In the genomic region with DNA sequence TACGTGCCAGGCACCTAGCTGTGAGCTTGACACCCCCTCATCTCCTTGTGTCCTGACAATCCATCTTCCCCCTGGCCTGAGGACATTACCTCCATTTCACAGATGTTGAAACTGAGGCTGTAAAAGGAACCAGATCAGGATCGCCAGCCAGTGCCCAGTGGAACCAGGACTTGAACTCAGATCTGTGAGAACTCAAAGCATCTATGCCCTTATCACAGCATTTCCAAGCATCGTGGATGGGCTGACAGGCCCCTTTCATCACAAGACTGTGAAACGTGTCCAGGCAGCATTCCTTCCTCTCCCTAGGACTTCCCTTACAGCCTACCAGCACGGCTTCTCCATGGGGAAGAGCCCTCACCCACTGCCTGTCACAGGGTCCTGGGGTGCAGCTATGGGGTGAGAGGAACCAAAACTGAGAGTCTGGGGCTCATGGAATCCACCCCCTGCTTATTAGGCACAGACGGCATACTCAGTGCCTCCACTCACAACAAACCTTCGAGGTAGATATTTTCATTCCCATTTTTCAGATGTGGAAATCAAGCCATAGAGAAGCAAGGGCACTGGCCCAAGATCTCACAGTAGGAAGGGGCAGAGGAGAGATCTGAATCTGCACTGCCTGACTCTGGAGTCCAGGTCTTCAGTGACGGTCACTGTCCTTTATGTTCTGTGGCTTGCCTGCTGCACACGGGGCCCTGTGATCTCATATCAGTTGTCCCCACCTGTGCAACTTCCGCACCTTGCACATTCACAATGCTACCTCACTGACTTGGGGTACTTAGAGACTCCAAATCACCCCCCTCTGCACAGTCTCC, we compare ENCODE assay signal across 15 cellular contexts. TPM values are rescaled to one million over a fixed set of nuclear protein-coding genes. Genes with fewer than 3 reads are reported as not detected.
DNase-seq lines count a peak whose midpoint lies in the region; ATAC-seq and TF ChIP-seq lines count a peak whose summit lies in the region.
"Had no signal": no experiment of that assay in that cellular context is flagged by ENCODE, and none has a peak within 500 bp of the region (broad histone marks: within the 10 kb centered on the region; RNA-seq: fewer than 3 reads in every experiment).

No MANE protein-coding gene starts in this region.

- POLR2A ChIA-PET in CD4-positive, alpha-beta memory T cell (lab: Charles Lee; ENCODE audit: partially characterized antibody) = interaction anchor here (1.2 kb wide), 1 partner anchor 11 kb away, joined by 3 read pairs; no protein-coding TSS in a partner anchor
- POLR2A ChIA-PET in MCF 10A (lab: Yijun Ruan, JAX) = no interaction called here

- no peaks in the 10 kb centered on the region for H3K36me3 Mint-ChIP-seq in CD4-positive, alpha-beta memory T cell
- H3K36me3 Mint-ChIP-seq in brain (no peaks in the 10 kb centered on the region), MCF 10A (ENCODE audit: insufficient read depth, unreplicated experiment) (peaks cover 2% of the 10 kb centered on the region)
- H3K36me3 Mint-ChIP-seq: activated naive CD8-positive, alpha-beta T cell had no signal

- intact Hi-C loops in CD4-positive, alpha-beta memory T cell (cut with micrococcal nuclease) = no loop called here
- intact Hi-C loops in posterior vena cava (cut with DNase I) (loop anchor here in 1 of 2 donors (5.0 kb wide), 1 partner anchor 980 kb away; no protein-coding TSS in a partner anchor), MCF 10A (cut with micrococcal nuclease) (loop anchor here (2.0 kb wide), 1 partner anchor 23 kb away; no protein-coding TSS in a partner anchor)

- H3K27ac Mint-ChIP-seq in CD4-positive, alpha-beta memory T cell = peak overlapping the region in 4 of 7 donors; percentile 7 to 57 (median 34)
- H3K27ac Mint-ChIP-seq in brain = peak overlapping the region in 3 of 5 experiments; percentile 53 to 92 (median 84)
- no peak overlapping the region for H3K27ac Mint-ChIP-seq in MCF 10A (ENCODE audit: low read depth, unreplicated experiment)
- H3K27ac Mint-ChIP-seq: activated naive CD8-positive, alpha-beta T cell had no signal

- BruUV-seq in MCF 10A (replicated peaks; lab: Mats Ljungman, UMichigan) = no TSS peak

- no peak for ATAC-seq in GM18861 (IDR thresholded peaks at IDR 0.05; ENCODE audit: unreplicated experiment)

- H3K27me3 Mint-ChIP-seq in CD4-positive, alpha-beta memory T cell = peaks cover 2 to 3% of the 10 kb centered on the region in 2 donors
- peaks cover 3% of the 10 kb centered on the region for H3K27me3 Mint-ChIP-seq in brain
- H3K27me3 Mint-ChIP-seq in MCF 10A (ENCODE audit: insufficient read depth, unreplicated experiment) = no peaks in the 10 kb centered on the region
- H3K27me3 Mint-ChIP-seq: activated naive CD8-positive, alpha-beta T cell had no signal

- H3K4me3 ChIP-seq in CD4-positive, alpha-beta memory T cell (ENCODE audit: low read length in 2 of 2) = no peak overlapping the region
- H3K4me3 ChIP-seq: SK-N-MC had no signal

- H3K4me1 Mint-ChIP-seq in CD4-positive, alpha-beta memory T cell = peaks cover 9 to 26% (median 17%) of the 10 kb centered on the region in 4 donors
- H3K4me1 Mint-ChIP-seq in brain (peaks cover 64% of the 10 kb centered on the region), MCF 10A (ENCODE audit: insufficient read depth, unreplicated experiment) (peaks cover 11% of the 10 kb centered on the region)

- H3K27me3 ChIP-seq in CD4-positive, alpha-beta memory T cell (ENCODE audit: insufficient read depth, low read length) = no peaks in the 10 kb centered on the region
- H3K27me3 ChIP-seq in layer of hippocampus (ENCODE audit: control insufficient read depth, insufficient read depth, low read length) = no peaks in the 10 kb centered on the region
- H3K27me3 ChIP-seq: neutrophil had no signal

- peak overlapping the region in 1 of 8 donors; percentile 7 for H3K4me3 Mint-ChIP-seq in CD4-positive, alpha-beta memory T cell
- no peak overlapping the region for H3K4me3 Mint-ChIP-seq in brain
- H3K4me3 Mint-ChIP-seq in MCF 10A (ENCODE audit: unreplicated experiment) = no peak overlapping the region
- H3K4me3 Mint-ChIP-seq: activated naive CD8-positive, alpha-beta T cell had no signal

- H3K9me3 ChIP-seq in CD4-positive, alpha-beta memory T cell (ENCODE audit: control insufficient read depth in 1 of 2, low read length in 2 of 2) = no peaks in the 10 kb centered on the region
- H3K9me3 ChIP-seq: neutrophil had no signal

- TF ChIP-seq CTCF in brain (conservative IDR thresholded peaks at IDR 0.05) = no peak
- TF ChIP-seq CTCF in MCF 10A (IDR thresholded peaks at IDR 0.05; ENCODE audit: unreplicated experiment) = no peak

- CTCF ChIA-PET in CD4-positive, alpha-beta memory T cell (lab: Charles Lee; ENCODE audit: partially characterized antibody) = no interaction called here
- CTCF ChIA-PET in MCF 10A (lab: Yijun Ruan, JAX) = no interaction called here

- no peaks in the 10 kb centered on the region for H3K36me3 ChIP-seq in CD4-positive, alpha-beta memory T cell (ENCODE audit: insufficient read depth, low read length)
- H3K36me3 ChIP-seq: neutrophil had no signal

- H3K27ac ChIP-seq in CD4-positive, alpha-beta memory T cell (ENCODE audit: low read depth, low read length) = no peak overlapping the region
- peak overlapping the region; percentile 40 for H3K27ac ChIP-seq in layer of hippocampus (ENCODE audit: low read depth, low read length)
- H3K27ac ChIP-seq: neutrophil, SK-N-MC had no signal

- no peaks in the 10 kb centered on the region for H3K9me3 Mint-ChIP-seq in CD4-positive, alpha-beta memory T cell
- peaks cover 0 to 8% (median 0%) of the 10 kb centered on the region in 5 experiments for H3K9me3 Mint-ChIP-seq in brain
- no peaks in the 10 kb centered on the region for H3K9me3 Mint-ChIP-seq in MCF 10A (ENCODE audit: unreplicated experiment)

- H3K4me1 ChIP-seq in CD4-positive, alpha-beta memory T cell (ENCODE audit: insufficient read depth, low read length) = peaks cover 36% of the 10 kb centered on the region

- DNase-seq in CD4-positive, alpha-beta memory T cell = no peak
- DNase-seq in posterior vena cava (ENCODE audit: low spot score) = peak; percentile 58
- DNase-seq in activated CD4-positive, CD25-positive, alpha-beta regulatory T cell (lab: John Stamatoyannopoulos, UW) = no peak
- no peak for DNase-seq in D341Med (ENCODE audit: low spot score)
- DNase-seq in MCF 10A (ENCODE audit: unreplicated experiment) = no peak
- DNase-seq: foreskin fibroblast; NCI-H2029 treated with DMSO at 0.1 percent for 48 hours; stimulated activated CD8-positive, alpha-beta memory T cell treated with anti-CD3 and anti-CD28 coated beads, Interleukin-4, amount 100 ng/mL, for 48 hours had no signal

RNA-seq across cellular contexts. Expression of gene CMKLR1, which starts 26.8 kb away (rescaled TPM):
- under 1 TPM; 0.87 to 0.94 TPM for total RNA-seq in CD4-positive, alpha-beta memory T cell
- polyA plus RNA-seq in CD4-positive, alpha-beta memory T cell = under 1 TPM in 1 of 2 donors, not detected in 1; 0.08 TPM
- polyA plus RNA-seq in brain (ENCODE audit: insufficient read depth, low read depth, low replicate concordance) = 1.6 TPM
- total RNA-seq in posterior vena cava (10 to 100 TPM; 44.6 to 53.4 TPM), MCF 10A (2022) (0.12 and 0.25 TPM in 2 replicates)
- polyA plus RNA-seq: keratinocyte had no signal

Comparison
In these comparisons a context has a peak if more than half of its experiments do, and no peak if none do; other contexts are left out.
1. RNA of gene CMKLR1, which starts 26.8 kb away (total RNA-seq): 44.6 to 53.4 TPM in posterior vena cava; 0.87 to 0.94 TPM in CD4-positive, alpha-beta memory T cell and 0.12 to 0.25 TPM in MCF 10A; every median in the first group is over 10 times any median in the second.